20 cellular contexts compared by ENCODE assay signal in genomic region chr18:79457652-79458051, GRCh38.
DNase-seq lines count a peak whose midpoint lies in the region; ATAC-seq and TF ChIP-seq lines count a peak whose summit lies in the region.
"Had no signal": no experiment of that assay in that cellular context is flagged by ENCODE, and none has a peak within 500 bp of the region (broad histone marks: within the 10 kb centered on the region; RNA-seq: fewer than 3 reads in every experiment).

No MANE protein-coding gene starts in this region.

- TF ChIP-seq POLR2A in esophagus squamous epithelium (IDR thresholded peaks at IDR 0.05) (no peak), uterus (IDR thresholded peaks at IDR 0.05) (no peak)

- H3K27ac ChIP-seq in right atrium auricular region: peak overlapping the region; percentile 73 to 80
- H3K27ac ChIP-seq in esophagus squamous epithelium: peak overlapping the region in 3 of 4 donors; percentile 40 to 71 (median 55)
- peak overlapping the region; percentile 60 to 76 for H3K27ac ChIP-seq in uterus
- no peak overlapping the region for H3K27ac ChIP-seq in GM23338 (ENCODE audit: low read depth)
- H3K27ac ChIP-seq: C4-2B had no signal

- WGBS in esophagus squamous epithelium, 2 donors: 78 to 95% methylated on average over 5 of the region's 18 CpGs

- peak overlapping the region; percentile 24 for H3K27ac Mint-ChIP-seq in progenitor cell of endocrine pancreas
- no peak overlapping the region for H3K27ac Mint-ChIP-seq in type B pancreatic cell
- no peak overlapping the region for H3K27ac Mint-ChIP-seq in GM23338
- H3K27ac Mint-ChIP-seq: immature natural killer cell had no signal

- H3K27me3 ChIP-seq in right atrium auricular region (no peaks in the 10 kb centered on the region), esophagus squamous epithelium (no peaks in the 10 kb centered on the region), uterus (no peaks in the 10 kb centered on the region), GM23338 (ENCODE audit: insufficient read depth) (no peaks in the 10 kb centered on the region)
- H3K27me3 ChIP-seq: spleen had no signal

- TF ChIP-seq CTCF in right atrium auricular region (IDR thresholded peaks at IDR 0.05) (no peak), esophagus squamous epithelium (IDR thresholded peaks at IDR 0.05) (no peak), progenitor cell of endocrine pancreas (IDR thresholded peaks at IDR 0.05; ENCODE audit: unreplicated experiment) (no peak), uterus (IDR thresholded peaks at IDR 0.05) (no peak), type B pancreatic cell (conservative IDR thresholded peaks at IDR 0.05) (no peak), GM23338 (conservative IDR thresholded peaks at IDR 0.05; ENCODE audit: low read depth in 2 of 2) (no peak)

- no peak overlapping the region for H3K4me3 Mint-ChIP-seq in progenitor cell of endocrine pancreas (ENCODE audit: low read depth)
- H3K4me3 Mint-ChIP-seq in type B pancreatic cell: no peak overlapping the region
- H3K4me3 Mint-ChIP-seq in GM23338: no peak overlapping the region
- H3K4me3 Mint-ChIP-seq: IgD-negative memory B cell, immature natural killer cell had no signal

- peaks cover 0 to 47% of the 10 kb centered on the region in 2 donors for H3K4me1 ChIP-seq in right atrium auricular region
- H3K4me1 ChIP-seq in esophagus squamous epithelium: peaks cover 10 to 32% (median 23%) of the 10 kb centered on the region in 3 donors
- peaks cover 0 to 3% of the 10 kb centered on the region in 2 donors for H3K4me1 ChIP-seq in uterus
- H3K4me1 ChIP-seq in GM23338 (ENCODE audit: insufficient read depth): peaks cover 7% of the 10 kb centered on the region

- DNase-seq in right atrium auricular region (ENCODE audit: low spot score) (no peak), left ventricle myocardium superior (no peak), esophagus squamous epithelium (lab: John Stamatoyannopoulos, UW) (no peak), progenitor cell of endocrine pancreas (ENCODE audit: low spot score, unreplicated experiment) (no peak), uterus (no peak), type B pancreatic cell (ENCODE audit: extremely low spot score, unreplicated experiment) (no peak), GM23338 (ENCODE audit: low spot score) (no peak)
- DNase-seq: activated naive CD4-positive, alpha-beta T cell treated with Interleukin-2 at 50 U/mL for 16 hours; activated T-cell treated with anti-CD3 and anti-CD28 coated beads, Interleukin-2, amount 50 U/mL, for 48 hours; immature natural killer cell; NCI-H1105 treated with DMSO at 0.1 percent for 48 hours; NCI-H2081 treated with DMSO at 0.1 percent for 48 hours; NCI-H446 treated with DMSO at 0.1 percent for 48 hours; SHP77 treated with DMSO at 0.1 percent for 48 hours; spleen; stimulated activated CD4-positive, alpha-beta T cell treated with anti-CD3 and anti-CD28 coated beads, Interleukin-4, amount 100 ng/mL, for 4 hours had no signal

- no peaks in the 10 kb centered on the region for H3K9me3 Mint-ChIP-seq in progenitor cell of endocrine pancreas (ENCODE audit: low read depth)
- no peaks in the 10 kb centered on the region for H3K9me3 Mint-ChIP-seq in type B pancreatic cell
- no peaks in the 10 kb centered on the region for H3K9me3 Mint-ChIP-seq in GM23338
- H3K9me3 Mint-ChIP-seq: IgD-negative memory B cell, immature natural killer cell had no signal

- H3K4me1 Mint-ChIP-seq in progenitor cell of endocrine pancreas (ENCODE audit: low read depth): peaks cover 4% of the 10 kb centered on the region
- peaks cover 8% of the 10 kb centered on the region for H3K4me1 Mint-ChIP-seq in type B pancreatic cell (ENCODE audit: unreplicated experiment)
- peaks cover 14% of the 10 kb centered on the region for H3K4me1 Mint-ChIP-seq in GM23338

- no peaks in the 10 kb centered on the region for H3K79me2 ChIP-seq in GM23338 (replicated peaks; ENCODE audit: insufficient read depth)

- no peaks in the 10 kb centered on the region for H3K9me2 ChIP-seq in GM23338 (ENCODE audit: insufficient read depth)

- H3K4me3 ChIP-seq in right atrium auricular region (no peak overlapping the region), esophagus squamous epithelium (no peak overlapping the region), uterus (no peak overlapping the region), GM23338 (no peak overlapping the region)
- H3K4me3 ChIP-seq: spleen had no signal

- H3K36me3 Mint-ChIP-seq in progenitor cell of endocrine pancreas (ENCODE audit: insufficient read depth) (no peaks in the 10 kb centered on the region), type B pancreatic cell (no peaks in the 10 kb centered on the region), GM23338 (ENCODE audit: low read depth) (peaks cover 5% of the 10 kb centered on the region; the same call in 1 of the 3 replicates)

- ATAC-seq in left ventricle myocardium superior: no peak
- no peak for ATAC-seq in HG02798 (IDR thresholded peaks at IDR 0.05; ENCODE audit: poor library complexity, unreplicated experiment)
- no peak for ATAC-seq in GM23338
- ATAC-seq: activated CD4-positive, CD25-positive, alpha-beta regulatory T cell treated with anti-CD3 and anti-CD28 coated beads, Interleukin-2, amount 50 U/mL, for 24 hours had no signal

- H2AFZ ChIP-seq in GM23338: no peak overlapping the region

- H3K9me3 ChIP-seq in right atrium auricular region (no peaks in the 10 kb centered on the region), esophagus squamous epithelium (no peaks in the 10 kb centered on the region), uterus (no peaks in the 10 kb centered on the region)
- H3K9me3 ChIP-seq: spleen had no signal

- no peak overlapping the region for H3K4me2 ChIP-seq in GM23338

- intact Hi-C loops in left ventricle myocardium superior (cut with micrococcal nuclease) (loop anchor here (10.0 kb wide), 1 partner anchor 53 kb away; no protein-coding TSS in a partner anchor), esophagus squamous epithelium (cut with DNase I) (no loop called here), uterus (cut with DNase I; ENCODE audit: low total_unique reads) (loop anchor here (5.0 kb wide), 1 partner anchor 60 kb away; the partner anchor contains the start of gene NFATC1)

- no peaks in the 10 kb centered on the region for H3F3A ChIP-seq in GM23338 (replicated peaks; ENCODE audit: low read depth)

- H3K27me3 Mint-ChIP-seq in progenitor cell of endocrine pancreas (no peaks in the 10 kb centered on the region), type B pancreatic cell (no peaks in the 10 kb centered on the region), GM23338 (ENCODE audit: insufficient read depth, low read depth, poor library complexity) (peaks cover 9% of the 10 kb centered on the region)
- H3K27me3 Mint-ChIP-seq: IgD-negative memory B cell had no signal

- no peaks in the 10 kb centered on the region for H4K20me1 ChIP-seq in GM23338 (replicated peaks; ENCODE audit: insufficient read depth)

- peaks cover 30% of the 10 kb centered on the region for H3K36me3 ChIP-seq in right atrium auricular region
- peaks cover 0 to 46% (median 0%) of the 10 kb centered on the region in 3 donors for H3K36me3 ChIP-seq in esophagus squamous epithelium
- no peaks in the 10 kb centered on the region for H3K36me3 ChIP-seq in uterus
- no peaks in the 10 kb centered on the region for H3K36me3 ChIP-seq in GM23338 (ENCODE audit: insufficient read depth)

TF ChIP-seq in GM23338, 12 proteins besides CTCF, POLR2A, EP300 and RAD21 (continues in another document):
- TF ChIP-seq STAT1 (IDR thresholded peaks at IDR 0.05; ENCODE audit: unreplicated experiment) (no peak), REST (IDR thresholded peaks at IDR 0.05; ENCODE audit: unreplicated experiment) (no peak), CREB1 (CRISPR knock-in tag; IDR thresholded peaks at IDR 0.05; ENCODE audit: low read depth) (no peak), EZH2phosphoT487 (IDR thresholded peaks at IDR 0.05; ENCODE audit: unreplicated experiment) (no peak), JUNB (IDR thresholded peaks at IDR 0.05; ENCODE audit: unreplicated experiment) (no peak), NANOG (IDR thresholded peaks at IDR 0.05; ENCODE audit: borderline replicate concordance) (no peak), ZNF331 (CRISPR knock-in tag; IDR thresholded peaks at IDR 0.05; ENCODE audit: low read depth) (no peak), POLR2AphosphoS5 (IDR thresholded peaks at IDR 0.05; ENCODE audit: low read depth) (no peak), EZH2 (IDR thresholded peaks at IDR 0.05; ENCODE audit: low read depth, unreplicated experiment) (no peak), ZNF114 (CRISPR knock-in tag; IDR thresholded peaks at IDR 0.05) (no peak)
- TF ChIP-seq, protein P1, sequence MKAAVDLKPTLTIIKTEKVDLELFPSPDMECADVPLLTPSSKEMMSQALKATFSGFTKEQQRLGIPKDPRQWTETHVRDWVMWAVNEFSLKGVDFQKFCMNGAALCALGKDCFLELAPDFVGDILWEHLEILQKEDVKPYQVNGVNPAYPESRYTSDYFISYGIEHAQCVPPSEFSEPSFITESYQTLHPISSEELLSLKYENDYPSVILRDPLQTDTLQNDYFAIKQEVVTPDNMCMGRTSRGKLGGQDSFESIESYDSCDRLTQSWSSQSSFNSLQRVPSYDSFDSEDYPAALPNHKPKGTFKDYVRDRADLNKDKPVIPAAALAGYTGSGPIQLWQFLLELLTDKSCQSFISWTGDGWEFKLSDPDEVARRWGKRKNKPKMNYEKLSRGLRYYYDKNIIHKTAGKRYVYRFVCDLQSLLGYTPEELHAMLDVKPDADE (IDR thresholded peaks at IDR 0.05): no peak
